1 cellular context compared by ENCODE assay signal in the genomic region with DNA sequence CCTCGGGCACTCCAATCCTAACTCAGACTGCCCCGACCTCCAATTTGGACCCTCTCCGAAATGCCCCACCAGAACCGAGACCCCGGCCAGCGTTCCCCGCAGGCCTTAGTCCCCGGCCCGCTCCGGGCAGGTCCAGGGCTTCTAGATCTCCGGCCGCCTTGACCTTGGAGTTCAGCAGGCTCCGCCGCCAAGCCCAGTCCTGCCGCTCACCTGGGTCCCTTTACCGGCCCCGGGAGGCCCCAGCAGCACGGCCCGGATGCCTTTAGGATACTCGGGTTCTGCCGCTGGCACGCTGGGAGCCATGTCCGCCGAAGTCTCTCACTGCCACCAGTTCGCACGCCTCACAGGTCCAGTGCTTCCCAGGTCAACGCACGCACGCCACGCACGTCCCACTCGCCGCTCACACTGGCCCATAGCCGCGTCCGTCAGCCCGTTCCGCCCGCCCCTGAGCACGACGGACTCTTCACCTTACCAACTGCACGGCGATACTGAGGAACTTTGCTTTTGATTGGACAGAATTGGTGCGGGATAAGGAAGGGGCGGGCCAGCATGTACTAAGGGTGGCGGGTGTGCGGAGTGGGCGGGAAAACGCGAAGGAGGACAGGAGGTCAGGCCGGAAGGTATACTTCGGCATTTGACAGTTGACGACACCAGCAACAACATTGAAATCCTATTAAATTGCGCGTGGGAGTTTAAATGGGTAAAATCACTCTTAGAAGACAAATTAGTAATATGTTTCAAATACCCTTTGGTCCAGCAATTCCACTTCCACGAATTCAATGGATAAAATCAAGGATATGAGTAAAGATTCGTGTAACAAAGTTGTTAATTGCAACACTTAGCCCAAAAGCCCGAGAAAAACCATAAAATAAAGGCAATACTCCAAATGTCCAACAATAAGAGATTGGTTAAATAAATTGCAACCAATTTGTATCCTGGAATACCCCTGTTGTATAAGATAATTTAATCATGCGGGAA.
TF ChIP-seq lines count a peak whose summit lies in the region.

A gene (minus strand): TSS at position 358 of the 978 bp plus-strand sequence. CDS start 55 bp downstream, at position 303.

TF ChIP-seq in HCT116, 20 proteins besides CTCF, POLR2A, EP300 and RAD21 (continued from another document):
- TF ChIP-seq YY1 (IDR thresholded peaks at IDR 0.05; ENCODE audit: extremely low read depth, insufficient replicate concordance, low read depth, low read length): peak; percentile 13
- TF ChIP-seq POLR2AphosphoS5 (IDR thresholded peaks at IDR 0.05; ENCODE audit: low read depth, low read length): peak; percentile 66
- TF ChIP-seq, protein P1, sequence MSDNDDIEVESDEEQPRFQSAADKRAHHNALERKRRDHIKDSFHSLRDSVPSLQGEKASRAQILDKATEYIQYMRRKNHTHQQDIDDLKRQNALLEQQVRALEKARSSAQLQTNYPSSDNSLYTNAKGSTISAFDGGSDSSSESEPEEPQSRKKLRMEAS (IDR thresholded peaks at IDR 0.05): peak; percentile 100
- TF ChIP-seq EZH2phosphoT487 (IDR thresholded peaks at IDR 0.05; ENCODE audit: borderline replicate concordance): no peak
- peak; percentile 63 for TF ChIP-seq ZFX (IDR thresholded peaks at IDR 0.05)
- TF ChIP-seq CBX3 (IDR thresholded peaks at IDR 0.05; ENCODE audit: low read depth): peak; percentile 99
- TF ChIP-seq, protein P2, sequence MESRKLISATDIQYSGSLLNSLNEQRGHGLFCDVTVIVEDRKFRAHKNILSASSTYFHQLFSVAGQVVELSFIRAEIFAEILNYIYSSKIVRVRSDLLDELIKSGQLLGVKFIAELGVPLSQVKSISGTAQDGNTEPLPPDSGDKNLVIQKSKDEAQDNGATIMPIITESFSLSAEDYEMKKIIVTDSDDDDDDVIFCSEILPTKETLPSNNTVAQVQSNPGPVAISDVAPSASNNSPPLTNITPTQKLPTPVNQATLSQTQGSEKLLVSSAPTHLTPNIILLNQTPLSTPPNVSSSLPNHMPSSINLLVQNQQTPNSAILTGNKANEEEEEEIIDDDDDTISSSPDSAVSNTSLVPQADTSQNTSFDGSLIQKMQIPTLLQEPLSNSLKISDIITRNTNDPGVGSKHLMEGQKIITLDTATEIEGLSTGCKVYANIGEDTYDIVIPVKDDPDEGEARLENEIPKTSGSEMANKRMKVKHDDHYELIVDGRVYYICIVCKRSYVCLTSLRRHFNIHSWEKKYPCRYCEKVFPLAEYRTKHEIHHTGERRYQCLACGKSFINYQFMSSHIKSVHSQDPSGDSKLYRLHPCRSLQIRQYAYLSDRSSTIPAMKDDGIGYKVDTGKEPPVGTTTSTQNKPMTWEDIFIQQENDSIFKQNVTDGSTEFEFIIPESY (IDR thresholded peaks at IDR 0.05; ENCODE audit: extremely low read depth, insufficient replicate concordance, low read length): peak; percentile 65
- no peak for TF ChIP-seq FOSL1 (IDR thresholded peaks at IDR 0.05; ENCODE audit: low read depth)
